ENCODE assay signal across 8 cellular contexts in the genomic region with DNA sequence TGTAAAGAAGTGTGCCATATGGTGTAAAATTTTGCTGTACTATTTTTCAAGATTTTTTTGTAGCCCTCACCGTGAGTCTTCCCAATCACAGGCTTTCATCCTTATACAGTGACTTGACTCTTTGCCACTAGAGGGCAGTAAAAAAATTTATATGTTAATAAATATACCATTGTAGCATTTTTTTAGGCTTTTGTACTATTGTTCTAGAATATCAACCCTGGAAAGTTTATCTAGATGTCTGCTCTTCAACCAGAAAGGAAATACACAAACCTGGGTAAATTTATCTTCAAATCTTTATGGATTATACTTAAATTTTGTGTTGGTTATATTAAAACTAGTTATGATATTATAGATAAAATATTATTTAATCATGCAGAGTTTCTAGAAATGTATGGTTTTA.
DNase-seq lines count a peak whose midpoint lies in the region; ATAC-seq, FAIRE-seq and TF ChIP-seq lines count a peak whose summit lies in the region.

No MANE protein-coding gene starts in this region.

- no peak for FAIRE-seq in urothelium cell line (lab: Jason Lieb, UNC)

- TF ChIP-seq CTCF in GM12872 (IDR thresholded peaks at IDR 0.05; ENCODE audit: insufficient read depth, low read depth, low read length), result peak; percentile 41; the same call in 2 of the 3 replicates
- peak; percentile 83 for TF ChIP-seq CTCF in VCaP (conservative IDR thresholded peaks at IDR 0.05)

- no peak overlapping the region for H3K27ac ChIP-seq in VCaP

- DNase-seq in NCI-H146 treated with DMSO at 0.1 percent for 48 hours (lab: John Stamatoyannopoulos, UW; ENCODE audit: unreplicated experiment), result peak; percentile 73
- peak; percentile 42 for DNase-seq in iPS-NIHi11 (ENCODE audit: low spot score)
- peak; percentile 25 for DNase-seq in urothelium cell line (ENCODE audit: low spot score)
- DNase-seq in activated effector memory CD4-positive, alpha-beta T cell treated with Interleukin-2 at 50 U/mL for 16 hours, result no peak

- ATAC-seq in HG02642 (IDR thresholded peaks at IDR 0.05; ENCODE audit: poor library complexity, unreplicated experiment) (peak; percentile 65), GM19324 (IDR thresholded peaks at IDR 0.05; ENCODE audit: low FRiP score, unreplicated experiment) (no peak)
